8 cellular contexts compared by ENCODE assay signal in the genomic region with DNA sequence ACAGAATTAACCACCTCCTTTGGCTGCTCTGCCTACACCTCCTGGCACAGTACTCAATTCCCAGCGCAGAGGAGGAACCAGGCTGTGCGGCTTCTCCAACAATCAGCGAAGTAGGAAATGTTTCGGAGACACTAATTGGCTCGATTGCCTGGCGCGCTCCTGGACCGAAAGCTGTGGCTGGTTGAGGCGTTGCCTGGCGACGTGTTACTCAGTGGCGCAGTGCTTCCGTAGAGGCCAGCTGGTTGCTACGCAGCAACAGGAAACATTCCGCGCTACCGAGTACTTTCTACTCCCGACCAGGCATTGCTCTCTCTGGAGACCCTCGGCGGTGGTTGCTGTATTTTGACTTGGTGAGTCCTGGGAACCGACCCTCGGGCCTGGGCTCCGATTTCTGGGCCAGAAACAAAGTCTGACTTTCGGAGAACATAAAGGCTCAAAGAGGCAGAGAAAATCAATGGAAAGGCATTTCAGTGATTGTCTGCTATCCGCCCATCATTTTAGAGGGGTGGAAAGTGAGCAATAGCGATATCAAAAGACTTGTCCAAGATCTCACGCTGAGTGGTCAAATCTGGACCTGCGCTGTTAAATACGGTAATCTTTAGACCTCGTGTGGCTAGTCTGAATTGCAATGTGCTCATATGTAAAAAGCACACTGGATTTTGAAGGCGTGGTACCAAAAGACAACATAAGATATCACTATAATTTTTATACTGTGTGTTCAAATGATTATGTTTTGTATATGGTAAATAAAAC. TPM values are rescaled to one million over a fixed set of nuclear protein-coding genes. Genes with fewer than 3 reads are reported as not detected.
DNase-seq lines count a peak whose midpoint lies in the region; ATAC-seq and TF ChIP-seq lines count a peak whose summit lies in the region.

A gene with protein sequence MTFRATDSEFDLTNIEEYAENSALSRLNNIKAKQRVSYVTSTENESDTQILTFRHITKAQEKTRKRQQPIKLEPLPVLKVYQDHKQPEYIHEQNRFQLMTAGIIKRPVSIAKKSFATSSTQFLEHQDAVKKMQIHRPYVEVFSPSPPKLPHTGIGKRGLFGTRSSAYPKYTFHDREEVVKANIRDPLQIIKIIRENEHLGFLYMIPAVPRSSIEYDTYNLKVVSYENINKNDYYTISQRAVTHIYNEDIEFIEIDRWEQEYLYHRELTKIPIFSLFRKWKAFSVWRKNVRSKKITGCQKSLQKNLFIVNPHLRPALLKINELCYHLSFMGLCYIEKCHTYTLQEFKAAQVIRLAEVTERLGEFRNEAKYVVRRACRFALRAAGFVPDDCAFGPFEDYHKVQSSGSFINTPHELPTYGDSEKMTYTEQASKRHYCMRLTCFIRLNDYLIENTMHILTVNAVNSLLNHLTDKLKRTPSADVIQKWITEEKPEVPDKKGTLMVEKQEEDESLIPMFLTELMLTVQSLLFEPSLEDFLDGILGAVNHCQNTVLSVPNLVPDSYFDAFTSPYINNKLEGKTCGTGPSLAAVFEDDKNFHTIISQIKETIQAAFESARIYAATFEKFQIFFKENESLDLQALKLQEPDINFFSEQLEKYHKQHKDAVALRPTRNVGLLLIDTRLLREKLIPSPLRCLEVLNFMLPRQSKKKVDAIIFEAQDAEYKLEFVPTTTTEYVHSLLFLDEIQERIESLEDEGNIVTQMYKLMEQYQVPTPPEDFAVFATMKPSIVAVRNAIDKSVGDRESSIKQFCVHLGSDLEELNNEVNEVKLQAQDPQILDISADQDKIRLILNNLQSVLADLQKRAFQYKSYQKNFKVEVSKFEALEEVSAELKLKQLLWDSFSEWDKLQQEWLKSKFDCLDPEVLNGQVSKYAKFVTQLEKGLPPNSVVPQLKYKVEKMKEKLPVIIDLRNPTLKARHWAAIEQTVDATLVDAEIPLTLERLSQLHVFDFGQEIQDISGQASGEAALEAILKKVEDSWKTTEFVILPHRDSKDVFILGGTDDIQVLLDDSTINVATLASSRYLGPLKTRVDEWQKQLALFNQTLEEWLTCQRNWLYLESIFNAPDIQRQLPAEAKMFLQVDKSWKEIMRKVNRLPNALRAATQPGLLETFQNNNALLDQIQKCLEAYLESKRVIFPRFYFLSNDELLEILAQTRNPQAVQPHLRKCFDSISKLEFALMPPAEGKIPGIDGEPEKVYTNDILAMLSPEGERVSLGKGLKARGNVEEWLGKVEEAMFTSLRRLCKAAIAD (N-terminal part only) (plus strand): TSS at position 265 of the 753 bp plus-strand sequence. CDS start 1,329 bp downstream, outside the sequence.

- H3K27ac ChIP-seq in HCT116 (ENCODE audit: low read depth, low read length) (no peak within 1 kb of the TSS), heart left ventricle (peak within 1 kb of the TSS in 2 of 12 donors; percentile 11 to 15), parathyroid adenoma (peak within 1 kb of the TSS; percentile 70), thyroid gland (peak within 1 kb of the TSS in 2 of 3 donors; percentile 12 to 45)

- H3K4me2 ChIP-seq in HCT116 (ENCODE audit: low read length): peak within 1 kb of the TSS; percentile 78
- H3K4me2 ChIP-seq in parathyroid adenoma (ENCODE audit: low read length): peak within 1 kb of the TSS; percentile 64

- RAD21 ChIA-PET in HCT116 (lab: Charles Lee; ENCODE audit: low non-redundant PET in 1 of 2, low total read pairs in 2 of 2, uncharacterized antibody in 2 of 2, unreplicated experiment in 2 of 2): no interaction called here

- intact Hi-C loops in HCT116 (cut with micrococcal nuclease): no loop called here
- intact Hi-C loops in heart left ventricle (cut with DNase I): no loop called here
- intact Hi-C loops in thyroid gland (cut with DNase I): no loop called here

- H3K9me3 ChIP-seq in HCT116 (ENCODE audit: control insufficient read depth in 1 of 2, insufficient read depth in 1 of 2, low read depth in 1 of 2, low read length in 2 of 2) (no peaks in the 10 kb centered on the region), heart left ventricle (peaks cover 0 to 13% (median 0%) of the 10 kb centered on the region in 12 donors), parathyroid adenoma (ENCODE audit: control insufficient read depth, low read length) (no peaks in the 10 kb centered on the region), thyroid gland (no peaks in the 10 kb centered on the region)

- ATAC-seq in HCT116 (peak; percentile 99), heart left ventricle (peak; percentile 99 to 100 (median 100))

- POLR2A ChIA-PET in HCT116 (lab: Charles Lee): interaction anchor here (1.8 kb wide), 1 partner anchor 10 kb away, joined by 6 read pairs; no protein-coding TSS in a partner anchor

- no peak for TF ChIP-seq POLR2A in HCT116 (IDR thresholded peaks at IDR 0.05; ENCODE audit: borderline replicate concordance, extremely low read depth, insufficient read depth, insufficient read length)
- no peak for TF ChIP-seq POLR2A in NB4 (IDR thresholded peaks at IDR 0.05; ENCODE audit: extremely low read depth, insufficient read length)
- TF ChIP-seq POLR2A in heart left ventricle (IDR thresholded peaks at IDR 0.05): no peak
- peak in 1 of 2 donors; percentile 47 for TF ChIP-seq POLR2A in thyroid gland (IDR thresholded peaks at IDR 0.05)

- CTCF ChIA-PET in HCT116 (lab: Charles Lee): interaction anchor here (1.2 kb wide), 1 partner anchor 10 kb away, joined by 3 read pairs; no protein-coding TSS in a partner anchor

- TF ChIP-seq RAD21 in HCT116 (IDR thresholded peaks at IDR 0.05; ENCODE audit: low read depth): no peak

- H3K4me1 ChIP-seq in HCT116 (ENCODE audit: control insufficient read depth in 1 of 2, insufficient read depth in 2 of 2, low read length in 2 of 2): peaks cover 2 to 9% of the 10 kb centered on the region in 2 experiments; a peak in 2 of 4 replicates
- H3K4me1 ChIP-seq in heart left ventricle: peaks cover 0 to 10% (median 4%) of the 10 kb centered on the region in 12 donors
- H3K4me1 ChIP-seq in parathyroid adenoma: peaks cover 8% of the 10 kb centered on the region
- peaks cover 0 to 5% of the 10 kb centered on the region in 2 donors for H3K4me1 ChIP-seq in thyroid gland

- TF ChIP-seq CTCF in HCT116 (IDR thresholded peaks at IDR 0.05 in 2 of 3, conservative IDR thresholded peaks at IDR 0.05 in 1 of 3; ENCODE audit: borderline replicate concordance in 1 of 3, insufficient read depth in 1 of 3, low read depth in 2 of 3, low read length in 2 of 3): no peak
- TF ChIP-seq CTCF in NB4 (IDR thresholded peaks at IDR 0.05; ENCODE audit: low read depth, low read length): no peak
- TF ChIP-seq CTCF in heart left ventricle (IDR thresholded peaks at IDR 0.05): no peak
- no peak for TF ChIP-seq CTCF in parathyroid adenoma (IDR thresholded peaks at IDR 0.05)
- TF ChIP-seq CTCF in thyroid gland (IDR thresholded peaks at IDR 0.05): no peak

- H3K79me2 ChIP-seq in HCT116 (ENCODE audit: insufficient read depth, low read length): no peaks in the 10 kb centered on the region
- H3K79me2 ChIP-seq in parathyroid adenoma: peaks cover 8% of the 10 kb centered on the region

- H2AFZ ChIP-seq in HCT116 (ENCODE audit: low read depth, low read length, poor library complexity, severe bottlenecking) (peak within 1 kb of the TSS; percentile 46), parathyroid adenoma (peak within 1 kb of the TSS; percentile 96)

- H3K9me2 ChIP-seq in HCT116 (ENCODE audit: insufficient read depth): no peaks in the 10 kb centered on the region

- H3K9ac ChIP-seq in HCT116 (ENCODE audit: low read length): peak within 1 kb of the TSS; percentile 62
- peak within 1 kb of the TSS; percentile 7 for H3K9ac ChIP-seq in parathyroid adenoma

- no peaks in the 10 kb centered on the region for H4K20me1 ChIP-seq in HCT116 (ENCODE audit: insufficient read depth)

- H3K27me3 ChIP-seq in HCT116 (ENCODE audit: insufficient read depth, low read length): no peaks in the 10 kb centered on the region
- no peaks in the 10 kb centered on the region for H3K27me3 ChIP-seq in heart left ventricle
- H3K27me3 ChIP-seq in parathyroid adenoma (ENCODE audit: control insufficient read depth, insufficient read depth, low read length): no peaks in the 10 kb centered on the region
- no peaks in the 10 kb centered on the region for H3K27me3 ChIP-seq in thyroid gland

- no TSS peak for BruUV-seq in HCT116 (replicated peaks; lab: Mats Ljungman, UMichigan)

- DNase-seq in ELR (ENCODE audit: low read depth) (peak; percentile 88), HCT116 (ENCODE audit: low read depth, low spot score) (peak; percentile 66), NB4 (ENCODE audit: low read depth) (peak; percentile 45), T-helper 1 cell (peak; percentile 74 to 86 (median 80)), amniotic epithelial cell (ENCODE audit: low read depth) (peak; percentile 93), heart left ventricle (peak; percentile 92 to 95 (median 93)), thyroid gland (peak; percentile 96 to 97)

- H3K36me3 ChIP-seq in HCT116 (ENCODE audit: control insufficient read depth in 1 of 2, insufficient read depth in 2 of 2, low read length in 2 of 2) (no peaks in the 10 kb centered on the region), heart left ventricle (no peaks in the 10 kb centered on the region), parathyroid adenoma (ENCODE audit: control insufficient read depth, insufficient read depth, low read length) (no peaks in the 10 kb centered on the region), thyroid gland (no peaks in the 10 kb centered on the region)

- peak within 1 kb of the TSS; percentile 48 to 62 for H3K4me3 ChIP-seq in HCT116 (replicated peaks in 1 of 2; ENCODE audit: low read depth in 1 of 2, low read length in 2 of 2)
- no peak within 1 kb of the TSS for H3K4me3 ChIP-seq in NB4 (ENCODE audit: low read depth, low read length)
- peak within 1 kb of the TSS; percentile 12 to 66 (median 52) for H3K4me3 ChIP-seq in heart left ventricle
- H3K4me3 ChIP-seq in parathyroid adenoma (ENCODE audit: low read depth, low read length): peak within 1 kb of the TSS; percentile 64
- peak within 1 kb of the TSS; percentile 6 to 32 (median 29) for H3K4me3 ChIP-seq in thyroid gland (replicated peaks in 1 of 3)

- 8 to 24% (median 15%) methylated on average over 20 to 31 of the region's 31 CpGs for WGBS in heart left ventricle, 4 donors
- WGBS in thyroid gland, 2 donors: 12 to 22% methylated on average over 30 to 31 of the region's 31 CpGs

TF ChIP-seq in HCT116, 20 proteins besides CTCF, POLR2A, EP300 and RAD21:
- TF ChIP-seq JUND (IDR thresholded peaks at IDR 0.05) (no peak), SP1 (IDR thresholded peaks at IDR 0.05; ENCODE audit: low read depth) (peak; percentile 50; the same call in 1 of the 2 replicates)

RNA-seq across cellular contexts. Expression of the gene that starts here (rescaled TPM):
- 1.6 TPM for total RNA-seq in HCT116 (2021; ENCODE audit: unreplicated experiment)
- 0.12 and 0.22 TPM in 2 replicates for polyA plus RNA-seq in HCT116 (2012)
- total RNA-seq in heart left ventricle: under 1 TPM in 7 of 9 donors, not detected in 2; 0.05 to 0.75 (median 0.13) TPM
- polyA plus RNA-seq in heart left ventricle: under 1 TPM; 0.06 to 0.08 TPM
- 1 to 10 TPM; 3.2 to 9.3 (median 6.3) TPM for total RNA-seq in thyroid gland

Comparison
In these comparisons a context has a peak if more than half of its experiments do, and no peak if none do; other contexts are left out.
1. Peak in DNase-seq, ATAC-seq and H3K4me3 ChIP-seq in heart left ventricle; RNA of the gene not detected or under 1 TPM.
2. DNase-seq: peak in every context shown above with its lines; median percentile 96 in thyroid gland; 93 in amniotic epithelial cell; 93 in heart left ventricle; 88 in ELR; 80 in T-helper 1 cell; 66 in HCT116; 45 in NB4.